Comparison of ENCODE assay signal across 8 cellular contexts in genomic region chr1:48469616-48470500, GRCh38. TPM values are rescaled to one million over a fixed set of nuclear protein-coding genes. Genes with fewer than 3 reads are reported as not detected.
DNase-seq lines count a peak whose midpoint lies in the region; ATAC-seq and TF ChIP-seq lines count a peak whose summit lies in the region.

No MANE protein-coding gene starts in this region.

- H3K36me3 ChIP-seq in adrenal gland (replicated peaks in 1 of 2) (no peaks in the 10 kb centered on the region), rectal smooth muscle tissue (ENCODE audit: control insufficient read depth, insufficient read depth, low read length) (no peaks in the 10 kb centered on the region)

- WGBS in adrenal gland, 4 donors = 7 to 10% (median 8%) methylated on average over 12 of the region's 12 CpGs
- WGBS in right cardiac atrium = 25% methylated on average over 12 of the region's 12 CpGs

- H3K27ac ChIP-seq in adrenal gland (peak overlapping the region; percentile 65 to 94 (median 80)), right cardiac atrium (ENCODE audit: low read length) (peak overlapping the region; percentile 81), rectal smooth muscle tissue (ENCODE audit: low read depth, low read length) (peak overlapping the region; percentile 89)

- no peaks in the 10 kb centered on the region for H3K27me3 ChIP-seq in adrenal gland
- H3K27me3 ChIP-seq in right cardiac atrium (ENCODE audit: control insufficient read depth, insufficient read depth) = no peaks in the 10 kb centered on the region
- H3K27me3 ChIP-seq in rectal smooth muscle tissue (ENCODE audit: control insufficient read depth, insufficient read depth, low read length) = no peaks in the 10 kb centered on the region

- DNase-seq in DMS 273 (lab: John Stamatoyannopoulos, UW; ENCODE audit: unreplicated experiment) (peak; percentile 11), DMS 273 treated with DMSO at 0.1 percent for 48 hours (lab: John Stamatoyannopoulos, UW) (no peak), adrenal gland (peak; percentile 34 to 72 (median 59)), right cardiac atrium (peak; percentile 65 to 85 (median 82)), D341Med (ENCODE audit: low spot score) (no peak), DMS53 treated with DMSO at 0.1 percent for 48 hours (lab: John Stamatoyannopoulos, UW; ENCODE audit: unreplicated experiment) (no peak), cerebellar nuclear complex (lab: John Stamatoyannopoulos, UW) (no peak)

- H3K9ac ChIP-seq in rectal smooth muscle tissue (ENCODE audit: low read length) = no peak overlapping the region

- H3K9me3 ChIP-seq in adrenal gland (replicated peaks in 1 of 3) (no peaks in the 10 kb centered on the region), right cardiac atrium (ENCODE audit: control insufficient read depth, low read length) (no peaks in the 10 kb centered on the region)

- intact Hi-C loops in adrenal gland (cut with DNase I) (no loop called here), right cardiac atrium (cut with DNase I) (no loop called here)

- H3K4me3 ChIP-seq in adrenal gland (peak overlapping the region in 1 of 4 donors; percentile 81), right cardiac atrium (ENCODE audit: low read length) (peak overlapping the region; percentile 66), rectal smooth muscle tissue (ENCODE audit: low read length) (peak overlapping the region; percentile 81)

- peak; percentile 81 for ATAC-seq in right cardiac atrium

- TF ChIP-seq POLR2A in adrenal gland (IDR thresholded peaks at IDR 0.05) = peak in 1 of 2 donors; percentile 63

- TF ChIP-seq CTCF in adrenal gland (IDR thresholded peaks at IDR 0.05) = no peak

- H3K4me1 ChIP-seq in adrenal gland (replicated peaks in 1 of 2) (peaks cover 17 to 53% of the 10 kb centered on the region in 2 donors), right cardiac atrium (ENCODE audit: control insufficient read depth, insufficient read depth, low read length) (no peaks in the 10 kb centered on the region), rectal smooth muscle tissue (ENCODE audit: control insufficient read depth, insufficient read depth, low read length) (peaks cover 12% of the 10 kb centered on the region)

RNA-seq across cellular contexts. Expression of gene SPATA6, which starts 2.1 kb away (rescaled TPM):
- total RNA-seq in adrenal gland (10 to 100 TPM; 12.2 to 54.3 (median 32.6) TPM), right cardiac atrium (10 to 100 TPM; 13.6 to 20.7 (median 18.8) TPM)
- polyA plus RNA-seq in adrenal gland (10 to 100 TPM in 1 of 3 donors, 1 to 10 TPM in 2; 7.3 to 12.0 (median 8.9) TPM), right cardiac atrium (2.4 TPM)

Comparison
In these comparisons a context has a peak if more than half of its experiments do, and no peak if none do; other contexts are left out.
1. DNase-seq: peak in DMS 273 (single experiment), adrenal gland (7 of 7) and right cardiac atrium (3 of 3); none in DMS 273 treated with DMSO at 0.1 percent for 48 hours (single experiment), D341Med (single experiment), DMS53 treated with DMSO at 0.1 percent for 48 hours (single experiment) and cerebellar nuclear complex (0 of 2).
2. Peak in every context shown above with its lines, with median percentiles within 50 percentile points of each other: H3K27ac ChIP-seq.